ENCODE assay signal across 1 cellular context in genomic region chr14:64757601-64758000, GRCh38.
TF ChIP-seq lines count a peak whose summit lies in the region.

No MANE protein-coding gene starts in this region.

TF ChIP-seq in HepG2, 621 proteins besides CTCF, POLR2A, EP300 and RAD21:
- TF ChIP-seq STAG1 (CRISPR knock-in tag; IDR thresholded peaks at IDR 0.05), result no peak
- TF ChIP-seq MAFK (conservative IDR thresholded peaks at IDR 0.05 in 1 of 2, IDR thresholded peaks at IDR 0.05 in 1 of 2; ENCODE audit: low read length in 2 of 2), result no peak
- no peak for TF ChIP-seq GPN1 (CRISPR knock-in tag; IDR thresholded peaks at IDR 0.05; ENCODE audit: borderline replicate concordance)
- no peak for TF ChIP-seq SP2 (CRISPR knock-in tag; IDR thresholded peaks at IDR 0.05)
- no peak for TF ChIP-seq ZNF276 (CRISPR knock-in tag; IDR thresholded peaks at IDR 0.05; ENCODE audit: low read depth)
- TF ChIP-seq ZNF879 (CRISPR knock-in tag; IDR thresholded peaks at IDR 0.05), result no peak
- TF ChIP-seq NFE2 (CRISPR knock-in tag; IDR thresholded peaks at IDR 0.05), result no peak
- TF ChIP-seq MIER3 (CRISPR knock-in tag; IDR thresholded peaks at IDR 0.05; ENCODE audit: borderline replicate concordance), result no peak
- no peak for TF ChIP-seq ATF4 (CRISPR knock-in tag; IDR thresholded peaks at IDR 0.05)
- no peak for TF ChIP-seq THAP7 (CRISPR knock-in tag; IDR thresholded peaks at IDR 0.05)
- TF ChIP-seq CBX2 (IDR thresholded peaks at IDR 0.05; ENCODE audit: low read depth, low read length), result no peak
- no peak for TF ChIP-seq CBX2 (CRISPR knock-in tag; IDR thresholded peaks at IDR 0.05; ENCODE audit: low read depth)
- no peak for TF ChIP-seq ZNF605 (CRISPR knock-in tag; IDR thresholded peaks at IDR 0.05)
- no peak for TF ChIP-seq TBX2 (CRISPR knock-in tag; IDR thresholded peaks at IDR 0.05; ENCODE audit: borderline replicate concordance)
- TF ChIP-seq ZNF350 (CRISPR knock-in tag; IDR thresholded peaks at IDR 0.05; ENCODE audit: borderline replicate concordance, low read depth), result no peak
- TF ChIP-seq HOXD1 (CRISPR knock-in tag; IDR thresholded peaks at IDR 0.05), result no peak
- no peak for TF ChIP-seq ZNF180 (CRISPR knock-in tag; IDR thresholded peaks at IDR 0.05; ENCODE audit: borderline replicate concordance, low read depth)
- no peak for TF ChIP-seq REL (CRISPR knock-in tag; conservative IDR thresholded peaks at IDR 0.05)
- TF ChIP-seq ZNF777 (CRISPR knock-in tag; IDR thresholded peaks at IDR 0.05), result no peak
